Comparison of ENCODE assay signal across 2 cellular contexts in the genomic region with DNA sequence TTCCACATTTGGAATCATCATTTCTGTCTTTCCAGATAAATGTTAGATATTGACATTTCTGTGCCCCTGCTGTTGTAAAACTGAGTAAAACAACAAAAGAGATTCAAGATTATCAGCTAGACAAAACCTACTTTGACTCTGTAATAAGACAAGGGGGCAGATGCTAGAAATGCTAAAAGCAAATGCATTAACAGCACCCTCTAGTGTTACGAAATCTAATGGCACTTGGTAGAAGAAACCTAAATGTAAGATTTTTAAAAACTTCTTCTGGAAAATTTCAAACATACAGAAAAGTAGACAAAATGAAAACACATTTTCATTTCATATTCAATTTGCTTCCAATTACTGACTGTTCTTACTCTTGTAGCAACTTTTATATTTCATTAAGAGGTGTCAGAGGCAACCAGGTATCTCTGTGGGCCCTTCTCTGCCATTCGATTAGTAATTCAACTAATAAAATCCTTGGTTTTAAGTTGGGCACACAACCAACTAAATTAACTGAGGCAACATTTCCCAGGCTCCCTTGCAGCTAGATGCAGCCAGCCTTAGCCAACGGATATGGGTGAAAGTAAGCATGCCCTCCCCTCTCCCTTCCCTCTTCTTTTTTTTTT.
TF ChIP-seq lines count a peak whose summit lies in the region.

No MANE protein-coding gene starts in this region.

TF ChIP-seq in GM12878, 131 proteins besides CTCF, POLR2A, EP300 and RAD21:
- TF ChIP-seq NR2C1 (IDR thresholded peaks at IDR 0.05) (no peak), NFIC (IDR thresholded peaks at IDR 0.05; ENCODE audit: low read depth, low read length) (no peak), SMC3 (IDR thresholded peaks at IDR 0.05; ENCODE audit: borderline replicate concordance, low read length) (peak; percentile 89)
- TF ChIP-seq, protein P1, sequence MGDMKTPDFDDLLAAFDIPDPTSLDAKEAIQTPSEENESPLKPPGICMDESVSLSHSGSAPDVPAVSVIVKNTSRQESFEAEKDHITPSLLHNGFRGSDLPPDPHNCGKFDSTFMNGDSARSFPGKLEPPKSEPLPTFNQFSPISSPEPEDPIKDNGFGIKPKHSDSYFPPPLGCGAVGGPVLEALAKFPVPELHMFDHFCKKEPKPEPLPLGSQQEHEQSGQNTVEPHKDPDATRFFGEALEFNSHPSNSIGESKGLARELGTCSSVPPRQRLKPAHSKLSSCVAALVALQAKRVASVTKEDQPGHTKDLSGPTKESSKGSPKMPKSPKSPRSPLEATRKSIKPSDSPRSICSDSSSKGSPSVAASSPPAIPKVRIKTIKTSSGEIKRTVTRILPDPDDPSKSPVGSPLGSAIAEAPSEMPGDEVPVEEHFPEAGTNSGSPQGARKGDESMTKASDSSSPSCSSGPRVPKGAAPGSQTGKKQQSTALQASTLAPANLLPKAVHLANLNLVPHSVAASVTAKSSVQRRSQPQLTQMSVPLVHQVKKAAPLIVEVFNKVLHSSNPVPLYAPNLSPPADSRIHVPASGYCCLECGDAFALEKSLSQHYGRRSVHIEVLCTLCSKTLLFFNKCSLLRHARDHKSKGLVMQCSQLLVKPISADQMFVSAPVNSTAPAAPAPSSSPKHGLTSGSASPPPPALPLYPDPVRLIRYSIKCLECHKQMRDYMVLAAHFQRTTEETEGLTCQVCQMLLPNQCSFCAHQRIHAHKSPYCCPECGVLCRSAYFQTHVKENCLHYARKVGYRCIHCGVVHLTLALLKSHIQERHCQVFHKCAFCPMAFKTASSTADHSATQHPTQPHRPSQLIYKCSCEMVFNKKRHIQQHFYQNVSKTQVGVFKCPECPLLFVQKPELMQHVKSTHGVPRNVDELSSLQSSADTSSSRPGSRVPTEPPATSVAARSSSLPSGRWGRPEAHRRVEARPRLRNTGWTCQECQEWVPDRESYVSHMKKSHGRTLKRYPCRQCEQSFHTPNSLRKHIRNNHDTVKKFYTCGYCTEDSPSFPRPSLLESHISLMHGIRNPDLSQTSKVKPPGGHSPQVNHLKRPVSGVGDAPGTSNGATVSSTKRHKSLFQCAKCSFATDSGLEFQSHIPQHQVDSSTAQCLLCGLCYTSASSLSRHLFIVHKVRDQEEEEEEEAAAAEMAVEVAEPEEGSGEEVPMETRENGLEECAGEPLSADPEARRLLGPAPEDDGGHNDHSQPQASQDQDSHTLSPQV (IDR thresholded peaks at IDR 0.05), result 0 out of 2 replicates have a peak, but pooled peaks have one; percentile 45

TF ChIP-seq in HEK293T, 16 proteins besides CTCF, POLR2A, EP300 and RAD21:
- TF ChIP-seq, protein P2, sequence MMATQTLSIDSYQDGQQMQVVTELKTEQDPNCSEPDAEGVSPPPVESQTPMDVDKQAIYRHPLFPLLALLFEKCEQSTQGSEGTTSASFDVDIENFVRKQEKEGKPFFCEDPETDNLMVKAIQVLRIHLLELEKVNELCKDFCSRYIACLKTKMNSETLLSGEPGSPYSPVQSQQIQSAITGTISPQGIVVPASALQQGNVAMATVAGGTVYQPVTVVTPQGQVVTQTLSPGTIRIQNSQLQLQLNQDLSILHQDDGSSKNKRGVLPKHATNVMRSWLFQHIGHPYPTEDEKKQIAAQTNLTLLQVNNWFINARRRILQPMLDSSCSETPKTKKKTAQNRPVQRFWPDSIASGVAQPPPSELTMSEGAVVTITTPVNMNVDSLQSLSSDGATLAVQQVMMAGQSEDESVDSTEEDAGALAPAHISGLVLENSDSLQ (IDR thresholded peaks at IDR 0.05), result no peak
- no peak for TF ChIP-seq HDGF (IDR thresholded peaks at IDR 0.05; ENCODE audit: borderline replicate concordance)
- no peak for TF ChIP-seq TARDBP (IDR thresholded peaks at IDR 0.05)
- TF ChIP-seq LEF1 (IDR thresholded peaks at IDR 0.05; ENCODE audit: borderline replicate concordance), result no peak
- no peak for TF ChIP-seq CTBP1 (IDR thresholded peaks at IDR 0.05; ENCODE audit: borderline replicate concordance)
- TF ChIP-seq SUZ12 (IDR thresholded peaks at IDR 0.05), result no peak
- no peak for TF ChIP-seq FOXA1 (IDR thresholded peaks at IDR 0.05)
TF ChIP-seq in HEK293T: peak in this region for 0.
